In genomic region chr19:5309438-5310204, GRCh38 we compare ENCODE assay signal across 16 cellular contexts. TPM values are rescaled to one million over a fixed set of nuclear protein-coding genes. Genes with fewer than 3 reads are reported as not detected.
DNase-seq lines count a peak whose midpoint lies in the region; ATAC-seq and TF ChIP-seq lines count a peak whose summit lies in the region.
"Had no signal": no experiment of that assay in that cellular context is flagged by ENCODE, and none has a peak within 500 bp of the region (broad histone marks: within the 10 kb centered on the region; RNA-seq: fewer than 3 reads in every experiment).

No MANE protein-coding gene starts in this region.

- H3K4me1 Mint-ChIP-seq in MCF 10A (ENCODE audit: insufficient read depth, unreplicated experiment) (peaks cover 11% of the 10 kb centered on the region), nephron (peaks cover 20% of the 10 kb centered on the region)

- H3K4me3 ChIP-seq in mammary epithelial cell (replicated peaks in 1 of 3; ENCODE audit: insufficient read depth in 1 of 3, low read depth in 2 of 3, low read length in 3 of 3) (no peak overlapping the region), dorsolateral prefrontal cortex (peak overlapping the region in 1 of 59 donors; percentile 23), aorta (ENCODE audit: low read length in 2 of 2) (no peak overlapping the region)

- no peaks in the 10 kb centered on the region for H3K9me3 ChIP-seq in mammary epithelial cell (replicated peaks; ENCODE audit: insufficient read depth, low read length)
- no peaks in the 10 kb centered on the region for H3K9me3 ChIP-seq in aorta (ENCODE audit: control insufficient read depth, low read length)
- H3K9me3 ChIP-seq: heart left ventricle, Peyer's patch had no signal

- no peak overlapping the region for H3K9ac ChIP-seq in mammary epithelial cell (ENCODE audit: insufficient read depth, low read length)
- H3K9ac ChIP-seq: parathyroid adenoma had no signal

- no peak for TF ChIP-seq CTCF in MCF 10A (IDR thresholded peaks at IDR 0.05; ENCODE audit: unreplicated experiment)
- TF ChIP-seq CTCF in mammary epithelial cell (conservative IDR thresholded peaks at IDR 0.05 in 1 of 2, IDR thresholded peaks at IDR 0.05 in 1 of 2; ENCODE audit: extremely low read depth in 1 of 2, insufficient read depth in 1 of 2, low read depth in 1 of 2, low read length in 2 of 2): peak in 1 of 2 donors; percentile 1
- no peak for TF ChIP-seq CTCF in dorsolateral prefrontal cortex (IDR thresholded peaks at IDR 0.05 in 54 of 56, conservative IDR thresholded peaks at IDR 0.05 in 2 of 56; ENCODE audit: low read depth in 1 of 56, partially characterized antibody in 56 of 56)
- TF ChIP-seq CTCF in nephron (IDR thresholded peaks at IDR 0.05; ENCODE audit: unreplicated experiment in 3 of 3): no peak

- H3K9me3 Mint-ChIP-seq in MCF 10A (ENCODE audit: unreplicated experiment): no peaks in the 10 kb centered on the region
- H3K9me3 Mint-ChIP-seq in nephron: no peaks in the 10 kb centered on the region
- H3K9me3 Mint-ChIP-seq: T-helper 2 cell treated with Interferon-gamma antibody and Interleukin-4, amounts not matched to agents 5 μg/mL and 100 μg/mL, for 36 hours had no signal

- H3K27me3 ChIP-seq in mammary epithelial cell (ENCODE audit: insufficient read depth, low read length): no peaks in the 10 kb centered on the region
- no peaks in the 10 kb centered on the region for H3K27me3 ChIP-seq in dorsolateral prefrontal cortex
- H3K27me3 ChIP-seq in aorta (ENCODE audit: control insufficient read depth in 1 of 2, insufficient read depth in 2 of 2, low read length in 1 of 2): no peaks in the 10 kb centered on the region
- H3K27me3 ChIP-seq: Peyer's patch had no signal

- intact Hi-C loops in MCF 10A (cut with micrococcal nuclease) (no loop called here), mammary epithelial cell (cut with micrococcal nuclease) (loop anchor here (1.0 kb wide), 1 partner anchor 136 kb away; no protein-coding TSS in a partner anchor), dorsolateral prefrontal cortex (cut with DNase I) (no loop called here), aorta (cut with DNase I) (no loop called here)

- no peak overlapping the region for H3K4me2 ChIP-seq in mammary epithelial cell (ENCODE audit: insufficient read depth, low read depth, low read length)

- WGBS in mammary epithelial cell (ENCODE audit: low coverage, missing lambda C conversion rate): 23% methylated on average over 10 of the region's 17 CpGs
- WGBS in aorta, 2 donors: 52 to 53% methylated on average over 17 of the region's 17 CpGs

- no peaks in the 10 kb centered on the region for H3K79me2 ChIP-seq in mammary epithelial cell (ENCODE audit: insufficient read depth, low read length)
- H3K79me2 ChIP-seq: parathyroid adenoma had no signal

- H3K4me3 Mint-ChIP-seq in MCF 10A (ENCODE audit: unreplicated experiment) (no peak overlapping the region), nephron (no peak overlapping the region)
- H3K4me3 Mint-ChIP-seq: activated CD8-positive, alpha-beta T cell treated with anti-CD3 and anti-CD28 coated beads, Interleukin-2, amount 10 ng/mL, durations not matched to agents 7 days and 5 days; activated naive CD8-positive, alpha-beta T cell; T-helper 2 cell treated with Interferon-gamma antibody and Interleukin-4, amounts not matched to agents 5 μg/mL and 100 μg/mL, for 36 hours had no signal

- peak overlapping the region; percentile 73 for H3K27ac Mint-ChIP-seq in MCF 10A (ENCODE audit: low read depth, unreplicated experiment)
- peak overlapping the region; percentile 62 to 78 (median 72) for H3K27ac Mint-ChIP-seq in nephron
- H3K27ac Mint-ChIP-seq: activated CD8-positive, alpha-beta T cell treated with anti-CD3 and anti-CD28 coated beads, Interleukin-2, amount 10 ng/mL, durations not matched to agents 7 days and 5 days; activated naive CD8-positive, alpha-beta T cell; T-helper 2 cell treated with Interferon-gamma antibody and Interleukin-4, amounts not matched to agents 5 μg/mL and 100 μg/mL, for 36 hours had no signal

- no peak overlapping the region for H3K27ac ChIP-seq in mammary epithelial cell (ENCODE audit: insufficient read depth, low read depth, low read length)
- H3K27ac ChIP-seq in dorsolateral prefrontal cortex: peak overlapping the region in 55 of 59 donors; percentile 10 to 96 (median 90)
- H3K27ac ChIP-seq in aorta (ENCODE audit: low read depth in 1 of 2, low read length in 2 of 2): no peak overlapping the region
- H3K27ac ChIP-seq: parathyroid adenoma had no signal

- in situ Hi-C loops in mammary epithelial cell (cut with MboI; ENCODE audit: low sequenced_read_pairs in 2 of 2): no loop called here

- CTCF ChIA-PET in MCF 10A (lab: Yijun Ruan, JAX): no interaction called here
- CTCF ChIA-PET in mammary epithelial cell (lab: Charles Lee; ENCODE audit: low non-redundant PET): no interaction called here

- POLR2A ChIA-PET in MCF 10A (lab: Yijun Ruan, JAX): interaction anchor here (0.9 kb wide), 1 partner anchor 36 kb away, joined by 3 read pairs; no protein-coding TSS in a partner anchor

- H3K36me3 Mint-ChIP-seq in MCF 10A (ENCODE audit: insufficient read depth, unreplicated experiment): peaks cover 5% of the 10 kb centered on the region
- H3K36me3 Mint-ChIP-seq in nephron (ENCODE audit: low read depth): no peaks in the 10 kb centered on the region
- H3K36me3 Mint-ChIP-seq: activated naive CD8-positive, alpha-beta T cell had no signal

- dilution Hi-C loops in mammary epithelial cell (cut with HindIII; ENCODE audit: low sequenced_read_pairs): loop anchor here (5.0 to 10.0 kb wide), 3 partner anchors 37 to 265 kb away; no protein-coding TSS in a partner anchor

- no peaks in the 10 kb centered on the region for H4K20me1 ChIP-seq in mammary epithelial cell (ENCODE audit: insufficient read depth, low read length)

- BruUV-seq in MCF 10A (replicated peaks; lab: Mats Ljungman, UMichigan) (no TSS peak), mammary epithelial cell (replicated peaks; lab: Mats Ljungman, UMichigan) (no TSS peak)

- H3K4me1 ChIP-seq in mammary epithelial cell (ENCODE audit: insufficient read depth, low read length) (peaks cover 15% of the 10 kb centered on the region), aorta (ENCODE audit: control insufficient read depth in 1 of 2, insufficient read depth in 2 of 2, low read length in 2 of 2) (no peaks in the 10 kb centered on the region)
- H3K4me1 ChIP-seq: heart left ventricle, parathyroid adenoma had no signal

- peak; percentile 53 for ATAC-seq in aorta (ENCODE audit: low FRiP score)
- ATAC-seq: activated CD8-positive, alpha-beta T cell treated with anti-CD3 and anti-CD28 coated beads, Interleukin-2, amount 10 ng/mL, durations not matched to agents 7 days and 5 days had no signal

- H3K36me3 ChIP-seq in mammary epithelial cell (ENCODE audit: insufficient read depth, low read length) (no peaks in the 10 kb centered on the region), aorta (ENCODE audit: control insufficient read depth in 1 of 2, insufficient read depth in 2 of 2, low read length in 1 of 2) (no peaks in the 10 kb centered on the region)
- H3K36me3 ChIP-seq: heart left ventricle, Peyer's patch had no signal

- no peak overlapping the region for H2AFZ ChIP-seq in mammary epithelial cell (ENCODE audit: low read depth, low read length)
- H2AFZ ChIP-seq: parathyroid adenoma had no signal

- peaks cover 4% of the 10 kb centered on the region for H3K27me3 Mint-ChIP-seq in MCF 10A (ENCODE audit: insufficient read depth, unreplicated experiment)
- no peaks in the 10 kb centered on the region for H3K27me3 Mint-ChIP-seq in nephron (ENCODE audit: low read depth)
- H3K27me3 Mint-ChIP-seq: activated naive CD8-positive, alpha-beta T cell had no signal

- DNase-seq in MCF 10A (ENCODE audit: unreplicated experiment): no peak
- no peak for DNase-seq in mammary epithelial cell
- peak in 6 of 10 donors; percentile 10 to 76 (median 57) for DNase-seq in dorsolateral prefrontal cortex
- DNase-seq in aorta: no peak
- no peak for DNase-seq in globus pallidus (ENCODE audit: low spot score)
- no peak for DNase-seq in epidermal melanocyte (ENCODE audit: insufficient read length, low spot score)
- DNase-seq in EL: no peak
- DNase-seq: activated CD8-positive, alpha-beta T cell treated with anti-CD3 and anti-CD28 coated beads, Interleukin-2, amount 10 ng/mL, durations not matched to agents 7 days and 5 days; GOT3; stimulated activated CD4-positive, alpha-beta T cell treated with anti-CD3 and anti-CD28 coated beads, Interleukin-4, amount 100 ng/mL, for 24 hours had no signal

RNA-seq across cellular contexts. Expression of gene PTPRS, which starts 31.0 kb away (rescaled TPM):
- total RNA-seq in MCF 10A (2022): 15.0 and 27.1 TPM in 2 replicates
- 10 to 100 TPM; 32.2 to 93.4 TPM for total RNA-seq in mammary epithelial cell
- 8.0 TPM for polyA plus RNA-seq in mammary epithelial cell
- polyA minus RNA-seq in mammary epithelial cell: 22.9 TPM
- 100 to 1,000 TPM; 163 to 282 (median 231) TPM for total RNA-seq in dorsolateral prefrontal cortex
- 100 to 1,000 TPM; 113 to 220 TPM for total RNA-seq in aorta
- 10 to 100 TPM in 1 of 2 donors, 1 to 10 TPM in 1; 3.4 to 36.7 TPM for polyA plus RNA-seq in aorta

Comparison
In these comparisons a context has a peak if more than half of its experiments do, and no peak if none do; other contexts are left out.
1. DNase-seq: peak in dorsolateral prefrontal cortex (6 of 10); none in MCF 10A (single experiment), mammary epithelial cell (single experiment), aorta (0 of 2), globus pallidus (single experiment), epidermal melanocyte (single experiment) and EL (single experiment).
2. H3K27ac ChIP-seq: peak in dorsolateral prefrontal cortex (55 of 59); none in mammary epithelial cell (single experiment) and aorta (0 of 2).